Comparison of ENCODE assay signal across 9 cellular contexts in genomic region chr9:133117271-133118178, GRCh38. TPM values are rescaled to one million over a fixed set of nuclear protein-coding genes. Genes with fewer than 3 reads are reported as not detected.
DNase-seq lines count a peak whose midpoint lies in the region; ATAC-seq and FAIRE-seq lines count a peak whose summit lies in the region.
"Had no signal": no experiment of that assay in that cellular context is flagged by ENCODE, and none has a peak within 500 bp of the region (broad histone marks: within the 10 kb centered on the region; RNA-seq: fewer than 3 reads in every experiment).

No MANE protein-coding gene starts in this region.

- POLR2A ChIA-PET in activated CD4-positive, alpha-beta T cell treated with anti-CD3 and anti-CD28 coated beads, Interleukin-2, amount 10 ng/mL, durations not matched to agents 7 days and 5 days (lab: Charles Lee) = no interaction called here

- H3K27me3 Mint-ChIP-seq in activated CD4-positive, alpha-beta T cell treated with anti-CD3 and anti-CD28 coated beads, Interleukin-2, amount 10 ng/mL, durations not matched to agents 7 days and 5 days = no peaks in the 10 kb centered on the region

- DNase-seq in AG20443 (ENCODE audit: low spot score) = peak; percentile 30
- peak; percentile 50 for DNase-seq in NCI-H2029 treated with DMSO at 0.1 percent for 48 hours (lab: John Stamatoyannopoulos, UW)
- DNase-seq in fibroblast of gingiva (ENCODE audit: low read depth) = peak; percentile 69
- DNase-seq in nucleus accumbens (lab: John Stamatoyannopoulos, UW) = peak in 52 of 56 donors; percentile 41 to 91 (median 79)
- DNase-seq in HPDE6-E6E7 (ENCODE audit: extremely low spot score) = no peak
- DNase-seq in activated CD4-positive, alpha-beta T cell treated with anti-CD3 and anti-CD28 coated beads, Interleukin-2, amount 10 ng/mL, durations not matched to agents 7 days and 5 days = no peak
- DNase-seq in GM19239 (ENCODE audit: insufficient read length, low spot score) = no peak

- ATAC-seq in GM21367 (IDR thresholded peaks at IDR 0.05; ENCODE audit: unreplicated experiment) = no peak

- H3K36me3 Mint-ChIP-seq in activated CD4-positive, alpha-beta T cell treated with anti-CD3 and anti-CD28 coated beads, Interleukin-2, amount 10 ng/mL, durations not matched to agents 7 days and 5 days (ENCODE audit: low read depth) = no peaks in the 10 kb centered on the region

- FAIRE-seq in GM19239 (lab: Jason Lieb, UNC) = no peak
- FAIRE-seq: urothelium cell line had no signal

- no peak overlapping the region for H3K4me3 Mint-ChIP-seq in activated CD4-positive, alpha-beta T cell treated with anti-CD3 and anti-CD28 coated beads, Interleukin-2, amount 10 ng/mL, durations not matched to agents 7 days and 5 days

- peaks cover 73% of the 10 kb centered on the region for H3K4me1 Mint-ChIP-seq in activated CD4-positive, alpha-beta T cell treated with anti-CD3 and anti-CD28 coated beads, Interleukin-2, amount 10 ng/mL, durations not matched to agents 7 days and 5 days

- CTCF ChIA-PET in activated CD4-positive, alpha-beta T cell treated with anti-CD3 and anti-CD28 coated beads, Interleukin-2, amount 10 ng/mL, durations not matched to agents 7 days and 5 days (lab: Charles Lee) = interaction anchor here (0.6 to 5.2 kb wide), 8 partner anchors 10 to 173 kb away, joined by 3 to 45 read pairs (median 12); partner anchors contain the start of gene TSC1

- no peaks in the 10 kb centered on the region for H3K9me3 Mint-ChIP-seq in activated CD4-positive, alpha-beta T cell treated with anti-CD3 and anti-CD28 coated beads, Interleukin-2, amount 10 ng/mL, durations not matched to agents 7 days and 5 days

- no peak overlapping the region for H3K27ac Mint-ChIP-seq in activated CD4-positive, alpha-beta T cell treated with anti-CD3 and anti-CD28 coated beads, Interleukin-2, amount 10 ng/mL, durations not matched to agents 7 days and 5 days

RNA-seq across cellular contexts. Expression of gene RALGDS, which starts 3.5 kb away (rescaled TPM):
- 10 to 100 TPM; 79.1 to 92.3 TPM for total RNA-seq in activated CD4-positive, alpha-beta T cell treated with anti-CD3 and anti-CD28 coated beads, Interleukin-2, amount 10 ng/mL, durations not matched to agents 7 days and 5 days

RNA-seq across cellular contexts. Expression of gene GBGT1, which starts 46.2 kb away (rescaled TPM):
- 1 to 10 TPM; 2.4 to 2.7 TPM for total RNA-seq in activated CD4-positive, alpha-beta T cell treated with anti-CD3 and anti-CD28 coated beads, Interleukin-2, amount 10 ng/mL, durations not matched to agents 7 days and 5 days

RNA-seq across cellular contexts. Expression of gene CEL, which starts 55.7 kb away (rescaled TPM):
- 1 to 10 TPM; 2.8 to 3.5 TPM for total RNA-seq in activated CD4-positive, alpha-beta T cell treated with anti-CD3 and anti-CD28 coated beads, Interleukin-2, amount 10 ng/mL, durations not matched to agents 7 days and 5 days

Comparison
In these comparisons a context has a peak if more than half of its experiments do, and no peak if none do; other contexts are left out.
1. DNase-seq: peak in AG20443 (single experiment), NCI-H2029 treated with DMSO at 0.1 percent for 48 hours (single experiment), fibroblast of gingiva (single experiment) and nucleus accumbens (52 of 56); none in HPDE6-E6E7 (single experiment), activated CD4-positive, alpha-beta T cell treated with anti-CD3 and anti-CD28 coated beads, Interleukin-2, amount 10 ng/mL, durations not matched to agents 7 days and 5 days (single experiment) and GM19239 (single experiment).